Comparison of ENCODE assay signal across 25 cellular contexts in genomic region chr10:27717191-27717590, GRCh38. TPM values are rescaled to one million over a fixed set of nuclear protein-coding genes. Genes with fewer than 3 reads are reported as not detected.
"Had no signal": no experiment of that assay in that cellular context is flagged by ENCODE, and none has a peak within 500 bp of the region (broad histone marks: within the 10 kb centered on the region; RNA-seq: fewer than 3 reads in every experiment).

No MANE protein-coding gene starts in this region.

- H3K27ac Mint-ChIP-seq: memory B cell; natural killer cell; stimulated activated naive B cell treated with anti-CD40 and anti-IgM and Interleukin-4, amounts not matched to agents 10 μg/mL and 1 μg/mL and 100 μg/mL, for 72 hours; stimulated activated naive CD8-positive, alpha-beta T cell treated with anti-CD3 and anti-CD28 coated beads, Interleukin-15, Interleukin-2, amounts not matched to agents 100 ng/mL and 50 ng/mL, for 24 hours had no signal

- H3K4me1 ChIP-seq: tibial nerve, upper lobe of left lung had no signal

- H3K36me3 Mint-ChIP-seq: memory B cell; natural killer cell; stimulated activated naive B cell treated with anti-CD40 and anti-IgM and Interleukin-4, amounts not matched to agents 10 μg/mL and 1 μg/mL and 100 μg/mL, for 72 hours had no signal

- H3K4me2 ChIP-seq: hepatocyte had no signal

- H3K4me1 Mint-ChIP-seq: memory B cell; natural killer cell; stimulated activated naive B cell treated with anti-CD40 and anti-IgM and Interleukin-4, amounts not matched to agents 10 μg/mL and 1 μg/mL and 100 μg/mL, for 72 hours had no signal

- H3K9me3 ChIP-seq: gastrocnemius medialis, heart left ventricle, psoas muscle, thoracic aorta, tibial nerve, upper lobe of left lung had no signal

- H3K79me2 ChIP-seq: hepatocyte had no signal

- ATAC-seq: esophagus mucosa; gastrocnemius medialis; heart left ventricle; left lobe of liver; natural killer cell; psoas muscle; right cardiac atrium; stimulated activated naive B cell treated with anti-CD40 and anti-IgM and Interleukin-4, amounts not matched to agents 10 μg/mL and 1 μg/mL and 100 μg/mL, for 72 hours had no signal

- H3K4me3 Mint-ChIP-seq: memory B cell; natural killer cell; neural crest cell; stimulated activated naive B cell treated with anti-CD40 and anti-IgM and Interleukin-4, amounts not matched to agents 10 μg/mL and 1 μg/mL and 100 μg/mL, for 72 hours; stimulated activated naive CD8-positive, alpha-beta T cell treated with anti-CD3 and anti-CD28 coated beads, Interleukin-15, Interleukin-2, amounts not matched to agents 100 ng/mL and 50 ng/mL, for 24 hours had no signal

- FAIRE-seq: kidney, small intestine, urothelium cell line had no signal

- H3K9me3 Mint-ChIP-seq: memory B cell; natural killer cell; stimulated activated naive B cell treated with anti-CD40 and anti-IgM and Interleukin-4, amounts not matched to agents 10 μg/mL and 1 μg/mL and 100 μg/mL, for 72 hours; stimulated activated naive CD8-positive, alpha-beta T cell treated with anti-CD3 and anti-CD28 coated beads, Interleukin-15, Interleukin-2, amounts not matched to agents 100 ng/mL and 50 ng/mL, for 24 hours had no signal

- DNase-seq: cortex of kidney; gastrocnemius medialis; heart left ventricle; kidney; natural killer cell; psoas muscle; right cardiac atrium; small intestine; stimulated activated CD4-positive, alpha-beta T cell treated with anti-CD3 and anti-CD28 coated beads, Interleukin-15, amount 100 ng/mL, for 24 hours; stimulated activated CD4-positive, alpha-beta T cell treated with anti-CD3 and anti-CD28 coated beads, Interleukin-2, amount 100 ng/mL, for 48 hours; stimulated activated naive B cell treated with anti-CD40 and anti-IgM and Interleukin-4, amounts not matched to agents 10 μg/mL and 1 μg/mL and 100 μg/mL, for 72 hours; upper lobe of left lung had no signal

- H3K36me3 ChIP-seq: gastrocnemius medialis, heart left ventricle, thoracic aorta, tibial nerve, upper lobe of left lung had no signal

- H3K27ac ChIP-seq: epithelial cell of prostate, gastrocnemius medialis, heart left ventricle, hepatocyte, psoas muscle, thoracic aorta, tibial nerve, upper lobe of left lung had no signal

- H3K4me3 ChIP-seq: gastrocnemius medialis, heart left ventricle, hepatocyte, lung, psoas muscle, thoracic aorta, tibial nerve, upper lobe of left lung had no signal

- H3K27me3 ChIP-seq: gastrocnemius medialis, hepatocyte, upper lobe of left lung had no signal

- H2AFZ ChIP-seq: hepatocyte had no signal

RNA-seq across cellular contexts. Expression of gene MKX, which starts 28.4 kb away (rescaled TPM):
- total RNA-seq: dermis microvascular lymphatic vessel endothelial cell, mononuclear cell, natural killer cell, neural crest cell had no signal
